1 cellular context compared by ENCODE assay signal in genomic region chr12:50926415-50926814, GRCh38.
TF ChIP-seq lines count a peak whose summit lies in the region.

No MANE protein-coding gene starts in this region.

TF ChIP-seq in H1, 55 proteins besides CTCF, POLR2A, EP300 and RAD21 (continued from another document):
- TF ChIP-seq, protein P1, sequence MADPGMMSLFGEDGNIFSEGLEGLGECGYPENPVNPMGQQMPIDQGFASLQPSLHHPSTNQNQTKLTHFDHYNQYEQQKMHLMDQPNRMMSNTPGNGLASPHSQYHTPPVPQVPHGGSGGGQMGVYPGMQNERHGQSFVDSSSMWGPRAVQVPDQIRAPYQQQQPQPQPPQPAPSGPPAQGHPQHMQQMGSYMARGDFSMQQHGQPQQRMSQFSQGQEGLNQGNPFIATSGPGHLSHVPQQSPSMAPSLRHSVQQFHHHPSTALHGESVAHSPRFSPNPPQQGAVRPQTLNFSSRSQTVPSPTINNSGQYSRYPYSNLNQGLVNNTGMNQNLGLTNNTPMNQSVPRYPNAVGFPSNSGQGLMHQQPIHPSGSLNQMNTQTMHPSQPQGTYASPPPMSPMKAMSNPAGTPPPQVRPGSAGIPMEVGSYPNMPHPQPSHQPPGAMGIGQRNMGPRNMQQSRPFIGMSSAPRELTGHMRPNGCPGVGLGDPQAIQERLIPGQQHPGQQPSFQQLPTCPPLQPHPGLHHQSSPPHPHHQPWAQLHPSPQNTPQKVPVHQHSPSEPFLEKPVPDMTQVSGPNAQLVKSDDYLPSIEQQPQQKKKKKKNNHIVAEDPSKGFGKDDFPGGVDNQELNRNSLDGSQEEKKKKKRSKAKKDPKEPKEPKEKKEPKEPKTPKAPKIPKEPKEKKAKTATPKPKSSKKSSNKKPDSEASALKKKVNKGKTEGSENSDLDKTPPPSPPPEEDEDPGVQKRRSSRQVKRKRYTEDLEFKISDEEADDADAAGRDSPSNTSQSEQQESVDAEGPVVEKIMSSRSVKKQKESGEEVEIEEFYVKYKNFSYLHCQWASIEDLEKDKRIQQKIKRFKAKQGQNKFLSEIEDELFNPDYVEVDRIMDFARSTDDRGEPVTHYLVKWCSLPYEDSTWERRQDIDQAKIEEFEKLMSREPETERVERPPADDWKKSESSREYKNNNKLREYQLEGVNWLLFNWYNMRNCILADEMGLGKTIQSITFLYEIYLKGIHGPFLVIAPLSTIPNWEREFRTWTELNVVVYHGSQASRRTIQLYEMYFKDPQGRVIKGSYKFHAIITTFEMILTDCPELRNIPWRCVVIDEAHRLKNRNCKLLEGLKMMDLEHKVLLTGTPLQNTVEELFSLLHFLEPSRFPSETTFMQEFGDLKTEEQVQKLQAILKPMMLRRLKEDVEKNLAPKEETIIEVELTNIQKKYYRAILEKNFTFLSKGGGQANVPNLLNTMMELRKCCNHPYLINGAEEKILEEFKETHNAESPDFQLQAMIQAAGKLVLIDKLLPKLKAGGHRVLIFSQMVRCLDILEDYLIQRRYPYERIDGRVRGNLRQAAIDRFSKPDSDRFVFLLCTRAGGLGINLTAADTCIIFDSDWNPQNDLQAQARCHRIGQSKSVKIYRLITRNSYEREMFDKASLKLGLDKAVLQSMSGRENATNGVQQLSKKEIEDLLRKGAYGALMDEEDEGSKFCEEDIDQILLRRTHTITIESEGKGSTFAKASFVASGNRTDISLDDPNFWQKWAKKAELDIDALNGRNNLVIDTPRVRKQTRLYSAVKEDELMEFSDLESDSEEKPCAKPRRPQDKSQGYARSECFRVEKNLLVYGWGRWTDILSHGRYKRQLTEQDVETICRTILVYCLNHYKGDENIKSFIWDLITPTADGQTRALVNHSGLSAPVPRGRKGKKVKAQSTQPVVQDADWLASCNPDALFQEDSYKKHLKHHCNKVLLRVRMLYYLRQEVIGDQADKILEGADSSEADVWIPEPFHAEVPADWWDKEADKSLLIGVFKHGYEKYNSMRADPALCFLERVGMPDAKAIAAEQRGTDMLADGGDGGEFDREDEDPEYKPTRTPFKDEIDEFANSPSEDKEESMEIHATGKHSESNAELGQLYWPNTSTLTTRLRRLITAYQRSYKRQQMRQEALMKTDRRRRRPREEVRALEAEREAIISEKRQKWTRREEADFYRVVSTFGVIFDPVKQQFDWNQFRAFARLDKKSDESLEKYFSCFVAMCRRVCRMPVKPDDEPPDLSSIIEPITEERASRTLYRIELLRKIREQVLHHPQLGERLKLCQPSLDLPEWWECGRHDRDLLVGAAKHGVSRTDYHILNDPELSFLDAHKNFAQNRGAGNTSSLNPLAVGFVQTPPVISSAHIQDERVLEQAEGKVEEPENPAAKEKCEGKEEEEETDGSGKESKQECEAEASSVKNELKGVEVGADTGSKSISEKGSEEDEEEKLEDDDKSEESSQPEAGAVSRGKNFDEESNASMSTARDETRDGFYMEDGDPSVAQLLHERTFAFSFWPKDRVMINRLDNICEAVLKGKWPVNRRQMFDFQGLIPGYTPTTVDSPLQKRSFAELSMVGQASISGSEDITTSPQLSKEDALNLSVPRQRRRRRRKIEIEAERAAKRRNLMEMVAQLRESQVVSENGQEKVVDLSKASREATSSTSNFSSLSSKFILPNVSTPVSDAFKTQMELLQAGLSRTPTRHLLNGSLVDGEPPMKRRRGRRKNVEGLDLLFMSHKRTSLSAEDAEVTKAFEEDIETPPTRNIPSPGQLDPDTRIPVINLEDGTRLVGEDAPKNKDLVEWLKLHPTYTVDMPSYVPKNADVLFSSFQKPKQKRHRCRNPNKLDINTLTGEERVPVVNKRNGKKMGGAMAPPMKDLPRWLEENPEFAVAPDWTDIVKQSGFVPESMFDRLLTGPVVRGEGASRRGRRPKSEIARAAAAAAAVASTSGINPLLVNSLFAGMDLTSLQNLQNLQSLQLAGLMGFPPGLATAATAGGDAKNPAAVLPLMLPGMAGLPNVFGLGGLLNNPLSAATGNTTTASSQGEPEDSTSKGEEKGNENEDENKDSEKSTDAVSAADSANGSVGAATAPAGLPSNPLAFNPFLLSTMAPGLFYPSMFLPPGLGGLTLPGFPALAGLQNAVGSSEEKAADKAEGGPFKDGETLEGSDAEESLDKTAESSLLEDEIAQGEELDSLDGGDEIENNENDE (IDR thresholded peaks at IDR 0.05; ENCODE audit: insufficient replicate concordance, low read length): no peak
- TF ChIP-seq RNF2 (IDR thresholded peaks at IDR 0.05; ENCODE audit: borderline replicate concordance, low read depth, low read length, missing control alignments, poor library complexity, severe bottlenecking) (no peak), BCL11A (IDR thresholded peaks at IDR 0.05; ENCODE audit: low read depth in 2 of 2, low read length in 2 of 2) (no peak), MAFK (IDR thresholded peaks at IDR 0.05; ENCODE audit: low read depth, low read length) (no peak), SIN3A (conservative IDR thresholded peaks at IDR 0.05 in 1 of 2, IDR thresholded peaks at IDR 0.05 in 1 of 2; ENCODE audit: low read depth in 1 of 2, low read length in 2 of 2) (no peak), KDM5A (IDR thresholded peaks at IDR 0.05; ENCODE audit: low read length) (no peak), CBX8 (IDR thresholded peaks at IDR 0.05; ENCODE audit: borderline replicate concordance, low read depth, low read length) (no peak)
